Comparison of ENCODE assay signal across 8 cellular contexts in genomic region chr1:210373878-210374599, GRCh38. TPM values are rescaled to one million over a fixed set of nuclear protein-coding genes. Genes with fewer than 3 reads are reported as not detected.
DNase-seq lines count a peak whose midpoint lies in the region; ATAC-seq and TF ChIP-seq lines count a peak whose summit lies in the region.

No MANE protein-coding gene starts in this region.

- H3K9me3 ChIP-seq in HUES64 (ENCODE audit: insufficient read depth, low read depth, low read length) = no peaks in the 10 kb centered on the region
- H3K9me3 ChIP-seq in SK-N-MC (ENCODE audit: low read depth, low read length) = no peaks in the 10 kb centered on the region
- no peaks in the 10 kb centered on the region for H3K9me3 ChIP-seq in iPS-15b (ENCODE audit: control insufficient read depth, insufficient read depth, low read length)

- H3K36me3 ChIP-seq in HUES64 (ENCODE audit: insufficient read depth, low read length) = no peaks in the 10 kb centered on the region
- H3K36me3 ChIP-seq in SK-N-MC (ENCODE audit: insufficient read depth, low read length) = no peaks in the 10 kb centered on the region
- H3K36me3 ChIP-seq in iPS-15b (ENCODE audit: control insufficient read depth, insufficient read depth, low read length) = no peaks in the 10 kb centered on the region

- peak; percentile 90 for ATAC-seq in GM21576 (IDR thresholded peaks at IDR 0.05; ENCODE audit: unreplicated experiment)
- peak; percentile 88 for ATAC-seq in activated naive CD8-positive, alpha-beta T cell treated with anti-CD3 and anti-CD28 coated beads, Interleukin-2, amount 50 U/mL, for 24 hours

- H3K4me1 ChIP-seq in HUES64 (ENCODE audit: insufficient read depth, low read length) (peaks cover 34% of the 10 kb centered on the region), iPS-15b (ENCODE audit: control insufficient read depth, insufficient read depth, low read length) (peaks cover 29% of the 10 kb centered on the region)

- H3K27ac ChIP-seq in HUES64 (ENCODE audit: low read depth, low read length) (peak overlapping the region; percentile 94), SK-N-MC (0 out of 2 replicates have a peak overlapping the region, but pooled peaks have one; percentile 74)

- no peaks in the 10 kb centered on the region for H3K9me3 Mint-ChIP-seq in activated naive CD8-positive, alpha-beta T cell treated with anti-CD3 and anti-CD28 coated beads, Interleukin-2, amount 50 U/mL, for 24 hours

- H3K9ac ChIP-seq in HUES64 (ENCODE audit: low read depth, low read length) = peak overlapping the region; percentile 95
- H3K9ac ChIP-seq in SK-N-MC (ENCODE audit: insufficient read length) = no peak overlapping the region
- H3K9ac ChIP-seq in iPS-15b (ENCODE audit: low read depth, low read length) = peak overlapping the region; percentile 77

- H3K27me3 Mint-ChIP-seq in activated naive CD8-positive, alpha-beta T cell treated with anti-CD3 and anti-CD28 coated beads, Interleukin-2, amount 50 U/mL, for 24 hours = no peaks in the 10 kb centered on the region

- peaks cover 37% of the 10 kb centered on the region for H3K4me1 Mint-ChIP-seq in activated naive CD8-positive, alpha-beta T cell treated with anti-CD3 and anti-CD28 coated beads, Interleukin-2, amount 50 U/mL, for 24 hours

- CTCF ChIA-PET in GM10248 (lab: Yijun Ruan, JAX) = interaction anchor here (1.0 to 5.4 kb wide), 16 partner anchors 9 to 255 kb away, joined by 3 to 35 read pairs (median 5); no protein-coding TSS in a partner anchor

- peak overlapping the region; percentile 97 for H3K27ac Mint-ChIP-seq in activated naive CD8-positive, alpha-beta T cell treated with anti-CD3 and anti-CD28 coated beads, Interleukin-2, amount 50 U/mL, for 24 hours

- peak; percentile 64 for DNase-seq in GM10248 (ENCODE audit: extremely low spot score)
- peak; percentile 55 for DNase-seq in SK-N-MC (ENCODE audit: low read depth, low spot score)
- peak; percentile 82 for DNase-seq in activated naive CD8-positive, alpha-beta T cell treated with anti-CD3 and anti-CD28 coated beads, Interleukin-2, amount 50 U/mL, for 24 hours
- DNase-seq in stimulated activated CD4-positive, alpha-beta T cell treated with anti-CD3 and anti-CD28 coated beads, Interleukin-2, amount 100 ng/mL, for 24 hours = peak; percentile 76 to 79
- no peak for DNase-seq in DMS79 treated with DMSO at 0.1 percent for 48 hours (lab: John Stamatoyannopoulos, UW)

- peak; percentile 57 for TF ChIP-seq CTCF in GM10248 (IDR thresholded peaks at IDR 0.05; ENCODE audit: control extremely low read depth, extremely low read depth, low read depth, missing control alignments)

- H3K4me3 ChIP-seq in HUES64 (ENCODE audit: low read length) (no peak overlapping the region; the same call in 1 of the 2 replicates), SK-N-MC (no peak overlapping the region), iPS-15b (ENCODE audit: low read depth, low read length) (no peak overlapping the region)

- POLR2A ChIA-PET in GM10248 (lab: Yijun Ruan, JAX) = interaction anchor here (1.1 kb wide), 1 partner anchor 9 kb away, joined by 4 read pairs; no protein-coding TSS in a partner anchor

- no peaks in the 10 kb centered on the region for H3K36me3 Mint-ChIP-seq in activated naive CD8-positive, alpha-beta T cell treated with anti-CD3 and anti-CD28 coated beads, Interleukin-2, amount 50 U/mL, for 24 hours (ENCODE audit: low read depth)

- WGBS in HUES64 = under 1% methylated on average over 9 of the region's 9 CpGs

- no peak overlapping the region for H3K4me3 Mint-ChIP-seq in activated naive CD8-positive, alpha-beta T cell treated with anti-CD3 and anti-CD28 coated beads, Interleukin-2, amount 50 U/mL, for 24 hours

- H3K27me3 ChIP-seq in HUES64 (ENCODE audit: insufficient read depth, low read length) (no peaks in the 10 kb centered on the region; the same call in 1 of the 2 replicates), iPS-15b (ENCODE audit: control insufficient read depth, insufficient read depth, low read length) (peaks cover 6% of the 10 kb centered on the region)

RNA-seq across cellular contexts. Expression of gene HHAT, which starts 45.3 kb away (rescaled TPM):
- polyA plus RNA-seq in HUES64 (2013, experiment 1 of 2) = 1.0 TPM
- 1.6 TPM for polyA plus RNA-seq in HUES64 (2013, experiment 2 of 2)
